In the genomic region with DNA sequence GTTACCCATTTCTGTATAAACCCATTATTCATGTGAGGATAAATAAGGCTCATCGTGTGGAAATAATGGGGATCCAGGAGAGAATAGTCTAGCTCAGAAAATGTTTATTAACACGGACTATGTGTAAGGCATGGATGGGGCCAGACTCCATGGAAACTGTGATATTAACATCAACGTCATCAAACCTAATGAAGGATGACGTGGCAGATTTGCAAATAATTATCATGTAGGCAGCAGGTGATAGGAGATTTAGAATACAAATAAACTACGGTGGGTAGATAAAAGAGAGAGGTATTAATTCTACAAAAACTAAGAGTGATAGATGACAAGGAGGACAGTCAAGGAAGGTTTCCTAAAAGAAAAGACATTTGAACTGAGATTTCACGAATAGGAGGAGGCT, we compare ENCODE assay signal across 21 cellular contexts.
"Had no signal": no experiment of that assay in that cellular context is flagged by ENCODE, and none has a peak within 500 bp of the region (broad histone marks: within the 10 kb centered on the region; RNA-seq: fewer than 3 reads in every experiment).

No MANE protein-coding gene starts in this region.

- H3K9me3 ChIP-seq: gastroesophageal sphincter, thoracic aorta, uterus had no signal

- H3K27ac ChIP-seq: gastroesophageal sphincter, hepatocyte, thoracic aorta, uterus had no signal

- DNase-seq: activated CD4-positive, alpha-beta memory T cell treated with anti-CD3 and anti-CD28 coated beads, Interleukin-2, amount 10 ng/mL, durations not matched to agents 7 days and 5 days; activated CD4-positive, alpha-beta T cell treated with anti-CD3 and anti-CD28 coated beads for 1 hour; activated CD4-positive, alpha-beta T cell treated with anti-CD3 and anti-CD28 coated beads, Interleukin-2, amount 10 ng/mL, durations not matched to agents 7 days and 5 days; activated CD8-positive, alpha-beta memory T cell treated with anti-CD3 and anti-CD28 coated beads, Interleukin-2, amount 50 U/mL, for 48 hours; activated gamma-delta T cell; activated naive CD4-positive, alpha-beta T cell treated with anti-CD3 and anti-CD28 coated beads, Interleukin-2, amount 10 ng/mL, durations not matched to agents 7 days and 5 days; activated naive CD8-positive, alpha-beta T cell treated with anti-CD3 and anti-CD28 coated beads, Interleukin-2, amount 10 ng/mL, durations not matched to agents 7 days and 5 days; activated T-cell treated with anti-CD3 and anti-CD28 coated beads, Interleukin-2, amount 50 U/mL, for 24 hours; central memory CD4-positive, alpha-beta T cell; left cardiac atrium; left ventricle myocardium superior; stimulated activated CD4-positive, alpha-beta T cell treated with anti-CD3 and anti-CD28 coated beads, Interleukin-2, amount 100 ng/mL, for 48 hours; stimulated activated naive CD8-positive, alpha-beta T cell treated with anti-CD3 and anti-CD28 coated beads, Interleukin-15, Interleukin-2, amounts not matched to agents 100 U/mL and 50 U/mL, for 24 hours; T-helper 2 cell; uterus had no signal

- H3K36me3 Mint-ChIP-seq: activated naive CD4-positive, alpha-beta T cell treated with anti-CD3 and anti-CD28 coated beads, Interleukin-2, amount 10 ng/mL, durations not matched to agents 7 days and 5 days; activated naive CD8-positive, alpha-beta T cell treated with anti-CD3 and anti-CD28 coated beads, Interleukin-2, amount 10 ng/mL, durations not matched to agents 7 days and 5 days; type B pancreatic cell had no signal

- H3K36me3 ChIP-seq: gastroesophageal sphincter, thoracic aorta, uterus had no signal

- H3K27ac Mint-ChIP-seq: activated CD4-positive, alpha-beta memory T cell treated with anti-CD3 and anti-CD28 coated beads, Interleukin-2, amount 10 ng/mL, durations not matched to agents 7 days and 5 days; activated CD4-positive, alpha-beta T cell treated with anti-CD3 and anti-CD28 coated beads, Interleukin-2, amount 10 ng/mL, durations not matched to agents 7 days and 5 days; activated naive CD4-positive, alpha-beta T cell treated with anti-CD3 and anti-CD28 coated beads, Interleukin-2, amount 10 ng/mL, durations not matched to agents 7 days and 5 days; activated naive CD8-positive, alpha-beta T cell treated with anti-CD3 and anti-CD28 coated beads, Interleukin-2, amount 10 ng/mL, durations not matched to agents 7 days and 5 days; activated T-cell treated with anti-CD3 and anti-CD28 coated beads, Interleukin-2, amount 50 U/mL, for 24 hours; dendritic cell treated with granulocyte-macrophage colony-stimulating factor and Interleukin-4, amounts not matched to agents 40 ng/mL and 50 ng/mL, for 4 days; type B pancreatic cell had no signal

- H3K79me2 ChIP-seq: hepatocyte had no signal

- H3K4me1 Mint-ChIP-seq: activated CD4-positive, alpha-beta memory T cell treated with anti-CD3 and anti-CD28 coated beads, Interleukin-2, amount 10 ng/mL, durations not matched to agents 7 days and 5 days; activated CD4-positive, alpha-beta T cell treated with anti-CD3 and anti-CD28 coated beads, Interleukin-2, amount 10 ng/mL, durations not matched to agents 7 days and 5 days; activated naive CD4-positive, alpha-beta T cell treated with anti-CD3 and anti-CD28 coated beads, Interleukin-2, amount 10 ng/mL, durations not matched to agents 7 days and 5 days; nephron had no signal

- H3K4me1 ChIP-seq: gastroesophageal sphincter, uterus had no signal

- H2AFZ ChIP-seq: hepatocyte had no signal

- H3K4me3 Mint-ChIP-seq: activated CD4-positive, alpha-beta memory T cell treated with anti-CD3 and anti-CD28 coated beads, Interleukin-2, amount 10 ng/mL, durations not matched to agents 7 days and 5 days; activated naive CD4-positive, alpha-beta T cell treated with anti-CD3 and anti-CD28 coated beads, Interleukin-2, amount 10 ng/mL, durations not matched to agents 7 days and 5 days; activated T-cell treated with anti-CD3 and anti-CD28 coated beads, Interleukin-2, amount 50 U/mL, for 24 hours; nephron; type B pancreatic cell had no signal

- H3K9me3 Mint-ChIP-seq: activated CD4-positive, alpha-beta memory T cell treated with anti-CD3 and anti-CD28 coated beads, Interleukin-2, amount 10 ng/mL, durations not matched to agents 7 days and 5 days; activated CD4-positive, alpha-beta T cell treated with anti-CD3 and anti-CD28 coated beads, Interleukin-2, amount 10 ng/mL, durations not matched to agents 7 days and 5 days; activated naive CD4-positive, alpha-beta T cell treated with anti-CD3 and anti-CD28 coated beads, Interleukin-2, amount 10 ng/mL, durations not matched to agents 7 days and 5 days; activated naive CD8-positive, alpha-beta T cell treated with anti-CD3 and anti-CD28 coated beads, Interleukin-2, amount 10 ng/mL, durations not matched to agents 7 days and 5 days; activated T-cell treated with anti-CD3 and anti-CD28 coated beads, Interleukin-2, amount 50 U/mL, for 24 hours; dendritic cell treated with granulocyte-macrophage colony-stimulating factor and Interleukin-4, amounts not matched to agents 40 ng/mL and 50 ng/mL, for 4 days; type B pancreatic cell had no signal

- H3K27me3 ChIP-seq: gastroesophageal sphincter, hepatocyte, uterus had no signal

- H3K4me2 ChIP-seq: hepatocyte had no signal

- H3K4me3 ChIP-seq: gastroesophageal sphincter, hepatocyte, uterus had no signal

- H3K27me3 Mint-ChIP-seq: activated CD4-positive, alpha-beta memory T cell treated with anti-CD3 and anti-CD28 coated beads, Interleukin-2, amount 10 ng/mL, durations not matched to agents 7 days and 5 days; activated CD4-positive, alpha-beta T cell treated with anti-CD3 and anti-CD28 coated beads, Interleukin-2, amount 10 ng/mL, durations not matched to agents 7 days and 5 days; activated T-cell treated with anti-CD3 and anti-CD28 coated beads, Interleukin-2, amount 50 U/mL, for 24 hours; dendritic cell treated with granulocyte-macrophage colony-stimulating factor and Interleukin-4, amounts not matched to agents 40 ng/mL and 50 ng/mL, for 4 days had no signal
